ENCODE assay signal across 8 cellular contexts in the genomic region with DNA sequence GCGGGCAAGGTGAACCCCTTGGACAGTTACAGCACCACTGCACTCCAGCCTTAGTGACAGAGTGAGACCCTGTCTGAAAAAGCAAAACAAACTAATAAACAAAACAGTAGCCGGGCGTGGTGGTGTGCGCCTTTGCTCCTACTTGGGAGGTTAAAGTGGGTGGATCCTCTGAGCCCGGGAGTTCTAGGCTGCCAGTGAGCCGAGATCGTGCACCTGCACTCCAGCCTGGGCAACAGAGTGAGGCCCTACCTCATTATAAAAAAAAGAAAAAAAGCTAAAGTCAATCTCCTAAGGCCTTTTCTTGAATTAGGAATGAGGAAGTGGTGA. TPM values are rescaled to one million over a fixed set of nuclear protein-coding genes. Genes with fewer than 3 reads are reported as not detected.
DNase-seq lines count a peak whose midpoint lies in the region; ATAC-seq and TF ChIP-seq lines count a peak whose summit lies in the region.

No MANE protein-coding gene starts in this region.

- peak overlapping the region; percentile 48 to 73 for H3K4me3 ChIP-seq in ascending aorta
- H3K4me3 ChIP-seq in naive thymus-derived CD4-positive, alpha-beta T cell (ENCODE audit: low read length), result peak overlapping the region; percentile 84

- no peaks in the 10 kb centered on the region for H3K36me3 ChIP-seq in ascending aorta
- no peaks in the 10 kb centered on the region for H3K36me3 ChIP-seq in naive thymus-derived CD4-positive, alpha-beta T cell (ENCODE audit: control insufficient read depth in 2 of 3, insufficient read depth in 3 of 3, low read length in 3 of 3)

- POLR2A ChIA-PET in naive thymus-derived CD4-positive, alpha-beta T cell (lab: Charles Lee), result interaction anchor here (1.0 kb wide), 1 partner anchor 26 kb away, joined by 3 read pairs; no protein-coding TSS in a partner anchor

- DNase-seq in Calu3 (no peak), ascending aorta (ENCODE audit: low spot score in 2 of 2) (no peak), endothelial cell (ENCODE audit: low spot score) (no peak)
- no peak for DNase-seq in naive thymus-derived CD4-positive, alpha-beta T cell
- DNase-seq in stimulated activated CD4-positive, alpha-beta T cell treated with anti-CD3 and anti-CD28 coated beads, Interleukin-4, amount 100 ng/mL, for 24 hours, result no peak

- no peak for TF ChIP-seq CTCF in Calu3 (IDR thresholded peaks at IDR 0.05; ENCODE audit: unreplicated experiment)
- no peak for TF ChIP-seq CTCF in ascending aorta (IDR thresholded peaks at IDR 0.05)
- no peak for TF ChIP-seq CTCF in endothelial cell (IDR thresholded peaks at IDR 0.05; ENCODE audit: unreplicated experiment)

- H3K36me3 Mint-ChIP-seq in Calu3 (ENCODE audit: insufficient read depth, unreplicated experiment), result peaks cover 11% of the 10 kb centered on the region
- peaks cover 0 to 5% (median 0%) of the 10 kb centered on the region in 5 donors for H3K36me3 Mint-ChIP-seq in naive thymus-derived CD4-positive, alpha-beta T cell
- H3K36me3 Mint-ChIP-seq in endothelial cell (ENCODE audit: low read depth, unreplicated experiment), result no peaks in the 10 kb centered on the region

- peak; percentile 46 for ATAC-seq in HG02759 (IDR thresholded peaks at IDR 0.05; ENCODE audit: unreplicated experiment)
- ATAC-seq in naive thymus-derived CD4-positive, alpha-beta T cell, result peak; percentile 41
- ATAC-seq in GM18519 (IDR thresholded peaks at IDR 0.05; ENCODE audit: low FRiP score, unreplicated experiment), result no peak
- ATAC-seq in HG02571 (IDR thresholded peaks at IDR 0.05; ENCODE audit: unreplicated experiment), result no peak

- no peaks in the 10 kb centered on the region for H3K9me3 ChIP-seq in ascending aorta
- no peaks in the 10 kb centered on the region for H3K9me3 ChIP-seq in naive thymus-derived CD4-positive, alpha-beta T cell (ENCODE audit: control insufficient read depth in 2 of 3, low read length in 3 of 3)

- CTCF ChIA-PET in Calu3 (lab: Charles Lee), result no interaction called here
- CTCF ChIA-PET in naive thymus-derived CD4-positive, alpha-beta T cell (lab: Charles Lee), result interaction anchor here (0.6 kb wide), 1 partner anchor 728 kb away, joined by 5 read pairs; no protein-coding TSS in a partner anchor

- no TSS peak for BruUV-seq in Calu3 (replicated peaks; lab: Mats Ljungman, UMichigan)

- H3K4me3 Mint-ChIP-seq in Calu3 (ENCODE audit: low read depth, unreplicated experiment), result peak overlapping the region; percentile 70
- H3K4me3 Mint-ChIP-seq in naive thymus-derived CD4-positive, alpha-beta T cell, result peak overlapping the region; percentile 84 to 95 (median 92)
- no peak overlapping the region for H3K4me3 Mint-ChIP-seq in endothelial cell (ENCODE audit: unreplicated experiment)

- peak overlapping the region; percentile 78 to 85 for H3K27ac ChIP-seq in ascending aorta
- peak overlapping the region; percentile 70 for H3K27ac ChIP-seq in naive thymus-derived CD4-positive, alpha-beta T cell (ENCODE audit: low read depth, low read length)

- intact Hi-C loops in Calu3 (cut with micrococcal nuclease; ENCODE audit: unreplicated experiment) (no loop called here), ascending aorta (cut with DNase I) (no loop called here)
- intact Hi-C loops in naive thymus-derived CD4-positive, alpha-beta T cell (cut with micrococcal nuclease), result loop anchor here in 1 of 2 donors (10.0 kb wide), 1 partner anchor 46 kb away; no protein-coding TSS in a partner anchor

- H3K4me1 ChIP-seq in ascending aorta, result no peaks in the 10 kb centered on the region
- peaks cover 8% of the 10 kb centered on the region in 2 donors for H3K4me1 ChIP-seq in naive thymus-derived CD4-positive, alpha-beta T cell (ENCODE audit: control insufficient read depth in 2 of 2, insufficient read depth in 2 of 2, low read length in 2 of 2)

- H3K27ac Mint-ChIP-seq in Calu3 (ENCODE audit: unreplicated experiment) (peak overlapping the region; percentile 47), endothelial cell (ENCODE audit: unreplicated experiment) (no peak overlapping the region)
- H3K27ac Mint-ChIP-seq in naive thymus-derived CD4-positive, alpha-beta T cell, result peak overlapping the region; percentile 90 to 97 (median 92)

- H3K27me3 ChIP-seq in ascending aorta, result no peaks in the 10 kb centered on the region
- no peaks in the 10 kb centered on the region for H3K27me3 ChIP-seq in naive thymus-derived CD4-positive, alpha-beta T cell (ENCODE audit: control insufficient read depth in 2 of 2, insufficient read depth in 2 of 2, low read length in 2 of 2)

- H3K9me3 Mint-ChIP-seq in Calu3 (ENCODE audit: low read depth, unreplicated experiment), result no peaks in the 10 kb centered on the region
- H3K9me3 Mint-ChIP-seq in naive thymus-derived CD4-positive, alpha-beta T cell, result peaks cover 0 to 7% (median 0%) of the 10 kb centered on the region in 11 donors
- no peaks in the 10 kb centered on the region for H3K9me3 Mint-ChIP-seq in endothelial cell (ENCODE audit: unreplicated experiment)

- H3K27me3 Mint-ChIP-seq in Calu3 (ENCODE audit: unreplicated experiment) (no peaks in the 10 kb centered on the region), endothelial cell (ENCODE audit: unreplicated experiment) (no peaks in the 10 kb centered on the region)
- peaks cover 0 to 3% (median 0%) of the 10 kb centered on the region in 5 donors for H3K27me3 Mint-ChIP-seq in naive thymus-derived CD4-positive, alpha-beta T cell

- H3K4me1 Mint-ChIP-seq in Calu3 (ENCODE audit: low read depth, unreplicated experiment) (peaks cover 6% of the 10 kb centered on the region), endothelial cell (ENCODE audit: unreplicated experiment) (no peaks in the 10 kb centered on the region)
- H3K4me1 Mint-ChIP-seq in naive thymus-derived CD4-positive, alpha-beta T cell, result peaks cover 0 to 19% (median 16%) of the 10 kb centered on the region in 7 donors

RNA-seq across cellular contexts. Expression of a gene that starts 24.7 kb away (rescaled TPM):
- 45.5 and 45.9 TPM in 2 replicates for total RNA-seq in Calu3 (2022)
- 25.7 TPM for total RNA-seq in ascending aorta
- total RNA-seq in naive thymus-derived CD4-positive, alpha-beta T cell, result 10 to 100 TPM; 19.0 to 58.1 (median 25.7) TPM
- 10 to 100 TPM; 11.6 to 12.7 TPM for polyA plus RNA-seq in naive thymus-derived CD4-positive, alpha-beta T cell
- 63.6 TPM for total RNA-seq in endothelial cell (ENCODE audit: unreplicated experiment)

Comparison
In these comparisons a context has a peak if more than half of its experiments do, and no peak if none do; other contexts are left out.
1. ATAC-seq: peak in HG02759 (single experiment) and naive thymus-derived CD4-positive, alpha-beta T cell (single experiment); none in GM18519 (single experiment) and HG02571 (single experiment).